28 cellular contexts compared by ENCODE assay signal in genomic region chr3:84983490-84983889, GRCh38. TPM values are rescaled to one million over a fixed set of nuclear protein-coding genes. Genes with fewer than 3 reads are reported as not detected.
"Had no signal": no experiment of that assay in that cellular context is flagged by ENCODE, and none has a peak within 500 bp of the region (broad histone marks: within the 10 kb centered on the region; RNA-seq: fewer than 3 reads in every experiment).

No MANE protein-coding gene starts in this region.

- H3K9me3 Mint-ChIP-seq: dendritic cell treated with granulocyte-macrophage colony-stimulating factor and Interleukin-4, amounts not matched to agents 40 ng/mL and 50 ng/mL, for 4 days; endodermal cell; mesothelial cell of epicardium had no signal

- H3K4me3 ChIP-seq: colonic mucosa, esophagus squamous epithelium, gastrocnemius medialis, heart right ventricle, left lung, lower lobe of right lung, mucosa of descending colon had no signal

- H3K27me3 Mint-ChIP-seq: dendritic cell treated with granulocyte-macrophage colony-stimulating factor and Interleukin-4, amounts not matched to agents 40 ng/mL and 50 ng/mL, for 4 days; effector memory CD8-positive, alpha-beta T cell; naive B cell had no signal

- H3K9me3 ChIP-seq: colonic mucosa, esophagus squamous epithelium, gastrocnemius medialis, heart right ventricle, left lung, lower lobe of right lung, mucosa of descending colon had no signal

- H3K4me1 Mint-ChIP-seq: naive B cell had no signal

- H3K36me3 Mint-ChIP-seq: mesothelial cell of epicardium, naive B cell had no signal

- H3K27ac Mint-ChIP-seq: dendritic cell treated with granulocyte-macrophage colony-stimulating factor and Interleukin-4, amounts not matched to agents 40 ng/mL and 50 ng/mL, for 4 days; effector memory CD8-positive, alpha-beta T cell; endodermal cell; mesothelial cell of epicardium; naive B cell had no signal

- H3K4me1 ChIP-seq: colonic mucosa, esophagus squamous epithelium, heart right ventricle, left lung, lower lobe of right lung had no signal

- H3K27me3 ChIP-seq: colonic mucosa, esophagus squamous epithelium, gastrocnemius medialis, heart right ventricle, left lung had no signal

- H3K27ac ChIP-seq: colonic mucosa, epithelial cell of prostate, esophagus squamous epithelium, gastrocnemius medialis, heart right ventricle, left lung, lower lobe of right lung had no signal

- H3K36me3 ChIP-seq: colonic mucosa, esophagus squamous epithelium, gastrocnemius medialis, heart right ventricle, left lung, lower lobe of right lung had no signal

- H3K4me3 Mint-ChIP-seq: dendritic cell treated with granulocyte-macrophage colony-stimulating factor and Interleukin-4, amounts not matched to agents 40 ng/mL and 50 ng/mL, for 4 days; effector memory CD8-positive, alpha-beta T cell; endodermal cell; mesothelial cell of epicardium; naive B cell had no signal

- DNase-seq: colonic mucosa; cortex of kidney; effector CD8-positive, alpha-beta T cell; effector memory CD8-positive, alpha-beta T cell; endodermal cell; erythroblast; esophagus squamous epithelium; foreskin fibroblast; foreskin melanocyte; gastrocnemius medialis; glutamatergic neuron; head of caudate nucleus; heart right ventricle; hippocampal formation; left cardiac atrium; left lung; left ventricle myocardium superior; lower lobe of right lung; mesenchymal stem cell; mucosa of descending colon; naive B cell had no signal

- ATAC-seq: effector memory CD8-positive, alpha-beta T cell; esophagus mucosa; gastrocnemius medialis; heart right ventricle; left cardiac atrium; left lung; left ventricle myocardium superior; lower lobe of right lung; mucosa of descending colon had no signal

RNA-seq across cellular contexts. Expression of gene CADM2, which starts 24.7 kb away (rescaled TPM):
- total RNA-seq: dermis microvascular lymphatic vessel endothelial cell, esophagus mucosa, glomerular endothelial cell had no signal
- polyA plus RNA-seq: keratinocyte had no signal
